Comparison of ENCODE assay signal across 1 cellular context in the genomic region with DNA sequence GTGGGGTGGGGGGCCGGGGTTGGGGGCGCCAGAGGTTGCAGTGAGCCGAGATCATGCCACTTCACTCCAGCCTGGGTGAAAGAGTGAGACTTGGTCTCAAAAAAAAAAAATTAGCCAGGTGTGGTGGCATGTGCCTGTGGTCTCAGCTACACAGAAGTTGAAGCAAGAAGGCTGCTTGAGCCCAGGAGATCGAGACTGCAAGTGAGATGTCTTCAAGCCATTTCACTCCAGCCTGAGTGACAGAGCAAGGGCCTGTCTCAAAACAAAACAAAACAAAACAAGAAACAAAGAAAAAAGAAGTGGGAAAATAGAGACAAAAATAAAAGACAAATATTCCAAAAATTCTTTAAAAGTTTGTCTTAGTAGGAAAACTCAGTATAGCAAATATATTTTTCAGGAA.
A peak's percentile ranks its signal among the peaks of the same experiment; 100 is the strongest.
TF ChIP-seq lines count a peak whose summit lies in the region.

No MANE protein-coding gene starts in this region.

TF ChIP-seq in GM12878, 131 proteins besides CTCF, POLR2A, EP300 and RAD21 (continued from another document and continues in another):
- TF ChIP-seq, protein P1, sequence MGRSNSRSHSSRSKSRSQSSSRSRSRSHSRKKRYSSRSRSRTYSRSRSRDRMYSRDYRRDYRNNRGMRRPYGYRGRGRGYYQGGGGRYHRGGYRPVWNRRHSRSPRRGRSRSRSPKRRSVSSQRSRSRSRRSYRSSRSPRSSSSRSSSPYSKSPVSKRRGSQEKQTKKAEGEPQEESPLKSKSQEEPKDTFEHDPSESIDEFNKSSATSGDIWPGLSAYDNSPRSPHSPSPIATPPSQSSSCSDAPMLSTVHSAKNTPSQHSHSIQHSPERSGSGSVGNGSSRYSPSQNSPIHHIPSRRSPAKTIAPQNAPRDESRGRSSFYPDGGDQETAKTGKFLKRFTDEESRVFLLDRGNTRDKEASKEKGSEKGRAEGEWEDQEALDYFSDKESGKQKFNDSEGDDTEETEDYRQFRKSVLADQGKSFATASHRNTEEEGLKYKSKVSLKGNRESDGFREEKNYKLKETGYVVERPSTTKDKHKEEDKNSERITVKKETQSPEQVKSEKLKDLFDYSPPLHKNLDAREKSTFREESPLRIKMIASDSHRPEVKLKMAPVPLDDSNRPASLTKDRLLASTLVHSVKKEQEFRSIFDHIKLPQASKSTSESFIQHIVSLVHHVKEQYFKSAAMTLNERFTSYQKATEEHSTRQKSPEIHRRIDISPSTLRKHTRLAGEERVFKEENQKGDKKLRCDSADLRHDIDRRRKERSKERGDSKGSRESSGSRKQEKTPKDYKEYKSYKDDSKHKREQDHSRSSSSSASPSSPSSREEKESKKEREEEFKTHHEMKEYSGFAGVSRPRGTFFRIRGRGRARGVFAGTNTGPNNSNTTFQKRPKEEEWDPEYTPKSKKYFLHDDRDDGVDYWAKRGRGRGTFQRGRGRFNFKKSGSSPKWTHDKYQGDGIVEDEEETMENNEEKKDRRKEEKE (IDR thresholded peaks at IDR 0.05): no peak
- TF ChIP-seq, protein P2, sequence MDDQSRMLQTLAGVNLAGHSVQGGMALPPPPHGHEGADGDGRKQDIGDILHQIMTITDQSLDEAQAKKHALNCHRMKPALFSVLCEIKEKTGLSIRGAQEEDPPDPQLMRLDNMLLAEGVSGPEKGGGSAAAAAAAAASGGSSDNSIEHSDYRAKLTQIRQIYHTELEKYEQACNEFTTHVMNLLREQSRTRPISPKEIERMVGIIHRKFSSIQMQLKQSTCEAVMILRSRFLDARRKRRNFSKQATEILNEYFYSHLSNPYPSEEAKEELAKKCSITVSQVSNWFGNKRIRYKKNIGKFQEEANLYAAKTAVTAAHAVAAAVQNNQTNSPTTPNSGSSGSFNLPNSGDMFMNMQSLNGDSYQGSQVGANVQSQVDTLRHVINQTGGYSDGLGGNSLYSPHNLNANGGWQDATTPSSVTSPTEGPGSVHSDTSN (IDR thresholded peaks at IDR 0.05; ENCODE audit: insufficient replicate concordance, low read depth, low read length): peak; percentile 21
- TF ChIP-seq USF2 (IDR thresholded peaks at IDR 0.05; ENCODE audit: borderline replicate concordance, low read depth, low read length) (no peak), ATF2 (IDR thresholded peaks at IDR 0.05; ENCODE audit: low read length) (no peak), MLLT1 (IDR thresholded peaks at IDR 0.05) (peak; percentile 58; the same call in 1 of the 2 replicates), HDAC6 (IDR thresholded peaks at IDR 0.05; ENCODE audit: unreplicated experiment) (no peak), ZNF24 (IDR thresholded peaks at IDR 0.05) (no peak), RUNX3 (IDR thresholded peaks at IDR 0.05; ENCODE audit: low read length) (peak; percentile 44), RCOR1 (conservative IDR thresholded peaks at IDR 0.05; ENCODE audit: low read depth, low read length) (no peak), CHD2 (IDR thresholded peaks at IDR 0.05; ENCODE audit: borderline replicate concordance, low read depth, low read length) (no peak), CBX5 (IDR thresholded peaks at IDR 0.05; ENCODE audit: low read depth) (no peak), YY1 (IDR thresholded peaks at IDR 0.05; ENCODE audit: low read depth, low read length) (no peak), FOXM1 (IDR thresholded peaks at IDR 0.05; ENCODE audit: low read depth, low read length) (no peak), BHLHE40 (IDR thresholded peaks at IDR 0.05; ENCODE audit: borderline replicate concordance in 1 of 2, low read depth in 2 of 2, low read length in 1 of 2) (peak; percentile 57 to 76), JUND (IDR thresholded peaks at IDR 0.05; ENCODE audit: low read depth, low read length) (no peak), E2F4 (IDR thresholded peaks at IDR 0.05; ENCODE audit: low read depth, low read length) (no peak), KDM1A (IDR thresholded peaks at IDR 0.05; ENCODE audit: borderline replicate concordance) (no peak), SMARCA5 (IDR thresholded peaks at IDR 0.05) (no peak), RELB (IDR thresholded peaks at IDR 0.05; ENCODE audit: low read depth) (no peak), IRF5 (IDR thresholded peaks at IDR 0.05; ENCODE audit: borderline replicate concordance) (no peak)
- TF ChIP-seq, protein P3, sequence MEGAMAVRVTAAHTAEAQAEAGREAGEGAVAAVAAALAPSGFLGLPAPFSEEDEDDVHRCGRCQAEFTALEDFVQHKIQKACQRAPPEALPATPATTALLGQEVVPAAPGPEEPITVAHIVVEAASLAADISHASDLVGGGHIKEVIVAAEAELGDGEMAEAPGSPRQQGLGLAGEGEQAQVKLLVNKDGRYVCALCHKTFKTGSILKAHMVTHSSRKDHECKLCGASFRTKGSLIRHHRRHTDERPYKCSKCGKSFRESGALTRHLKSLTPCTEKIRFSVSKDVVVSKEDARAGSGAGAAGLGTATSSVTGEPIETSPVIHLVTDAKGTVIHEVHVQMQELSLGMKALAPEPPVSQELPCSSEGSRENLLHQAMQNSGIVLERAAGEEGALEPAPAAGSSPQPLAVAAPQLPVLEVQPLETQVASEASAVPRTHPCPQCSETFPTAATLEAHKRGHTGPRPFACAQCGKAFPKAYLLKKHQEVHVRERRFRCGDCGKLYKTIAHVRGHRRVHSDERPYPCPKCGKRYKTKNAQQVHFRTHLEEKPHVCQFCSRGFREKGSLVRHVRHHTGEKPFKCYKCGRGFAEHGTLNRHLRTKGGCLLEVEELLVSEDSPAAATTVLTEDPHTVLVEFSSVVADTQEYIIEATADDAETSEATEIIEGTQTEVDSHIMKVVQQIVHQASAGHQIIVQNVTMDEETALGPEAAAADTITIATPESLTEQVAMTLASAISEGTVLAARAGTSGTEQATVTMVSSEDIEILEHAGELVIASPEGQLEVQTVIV (IDR thresholded peaks at IDR 0.05; ENCODE audit: borderline replicate concordance, partially characterized antibody): no peak
- TF ChIP-seq, protein P4, sequence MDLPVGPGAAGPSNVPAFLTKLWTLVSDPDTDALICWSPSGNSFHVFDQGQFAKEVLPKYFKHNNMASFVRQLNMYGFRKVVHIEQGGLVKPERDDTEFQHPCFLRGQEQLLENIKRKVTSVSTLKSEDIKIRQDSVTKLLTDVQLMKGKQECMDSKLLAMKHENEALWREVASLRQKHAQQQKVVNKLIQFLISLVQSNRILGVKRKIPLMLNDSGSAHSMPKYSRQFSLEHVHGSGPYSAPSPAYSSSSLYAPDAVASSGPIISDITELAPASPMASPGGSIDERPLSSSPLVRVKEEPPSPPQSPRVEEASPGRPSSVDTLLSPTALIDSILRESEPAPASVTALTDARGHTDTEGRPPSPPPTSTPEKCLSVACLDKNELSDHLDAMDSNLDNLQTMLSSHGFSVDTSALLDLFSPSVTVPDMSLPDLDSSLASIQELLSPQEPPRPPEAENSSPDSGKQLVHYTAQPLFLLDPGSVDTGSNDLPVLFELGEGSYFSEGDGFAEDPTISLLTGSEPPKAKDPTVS (IDR thresholded peaks at IDR 0.05; ENCODE audit: low read depth, low read length): no peak
- TF ChIP-seq, protein P5, sequence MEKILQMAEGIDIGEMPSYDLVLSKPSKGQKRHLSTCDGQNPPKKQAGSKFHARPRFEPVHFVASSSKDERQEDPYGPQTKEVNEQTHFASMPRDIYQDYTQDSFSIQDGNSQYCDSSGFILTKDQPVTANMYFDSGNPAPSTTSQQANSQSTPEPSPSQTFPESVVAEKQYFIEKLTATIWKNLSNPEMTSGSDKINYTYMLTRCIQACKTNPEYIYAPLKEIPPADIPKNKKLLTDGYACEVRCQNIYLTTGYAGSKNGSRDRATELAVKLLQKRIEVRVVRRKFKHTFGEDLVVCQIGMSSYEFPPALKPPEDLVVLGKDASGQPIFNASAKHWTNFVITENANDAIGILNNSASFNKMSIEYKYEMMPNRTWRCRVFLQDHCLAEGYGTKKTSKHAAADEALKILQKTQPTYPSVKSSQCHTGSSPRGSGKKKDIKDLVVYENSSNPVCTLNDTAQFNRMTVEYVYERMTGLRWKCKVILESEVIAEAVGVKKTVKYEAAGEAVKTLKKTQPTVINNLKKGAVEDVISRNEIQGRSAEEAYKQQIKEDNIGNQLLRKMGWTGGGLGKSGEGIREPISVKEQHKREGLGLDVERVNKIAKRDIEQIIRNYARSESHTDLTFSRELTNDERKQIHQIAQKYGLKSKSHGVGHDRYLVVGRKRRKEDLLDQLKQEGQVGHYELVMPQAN (conservative IDR thresholded peaks at IDR 0.05): no peak
- TF ChIP-seq, protein P6, sequence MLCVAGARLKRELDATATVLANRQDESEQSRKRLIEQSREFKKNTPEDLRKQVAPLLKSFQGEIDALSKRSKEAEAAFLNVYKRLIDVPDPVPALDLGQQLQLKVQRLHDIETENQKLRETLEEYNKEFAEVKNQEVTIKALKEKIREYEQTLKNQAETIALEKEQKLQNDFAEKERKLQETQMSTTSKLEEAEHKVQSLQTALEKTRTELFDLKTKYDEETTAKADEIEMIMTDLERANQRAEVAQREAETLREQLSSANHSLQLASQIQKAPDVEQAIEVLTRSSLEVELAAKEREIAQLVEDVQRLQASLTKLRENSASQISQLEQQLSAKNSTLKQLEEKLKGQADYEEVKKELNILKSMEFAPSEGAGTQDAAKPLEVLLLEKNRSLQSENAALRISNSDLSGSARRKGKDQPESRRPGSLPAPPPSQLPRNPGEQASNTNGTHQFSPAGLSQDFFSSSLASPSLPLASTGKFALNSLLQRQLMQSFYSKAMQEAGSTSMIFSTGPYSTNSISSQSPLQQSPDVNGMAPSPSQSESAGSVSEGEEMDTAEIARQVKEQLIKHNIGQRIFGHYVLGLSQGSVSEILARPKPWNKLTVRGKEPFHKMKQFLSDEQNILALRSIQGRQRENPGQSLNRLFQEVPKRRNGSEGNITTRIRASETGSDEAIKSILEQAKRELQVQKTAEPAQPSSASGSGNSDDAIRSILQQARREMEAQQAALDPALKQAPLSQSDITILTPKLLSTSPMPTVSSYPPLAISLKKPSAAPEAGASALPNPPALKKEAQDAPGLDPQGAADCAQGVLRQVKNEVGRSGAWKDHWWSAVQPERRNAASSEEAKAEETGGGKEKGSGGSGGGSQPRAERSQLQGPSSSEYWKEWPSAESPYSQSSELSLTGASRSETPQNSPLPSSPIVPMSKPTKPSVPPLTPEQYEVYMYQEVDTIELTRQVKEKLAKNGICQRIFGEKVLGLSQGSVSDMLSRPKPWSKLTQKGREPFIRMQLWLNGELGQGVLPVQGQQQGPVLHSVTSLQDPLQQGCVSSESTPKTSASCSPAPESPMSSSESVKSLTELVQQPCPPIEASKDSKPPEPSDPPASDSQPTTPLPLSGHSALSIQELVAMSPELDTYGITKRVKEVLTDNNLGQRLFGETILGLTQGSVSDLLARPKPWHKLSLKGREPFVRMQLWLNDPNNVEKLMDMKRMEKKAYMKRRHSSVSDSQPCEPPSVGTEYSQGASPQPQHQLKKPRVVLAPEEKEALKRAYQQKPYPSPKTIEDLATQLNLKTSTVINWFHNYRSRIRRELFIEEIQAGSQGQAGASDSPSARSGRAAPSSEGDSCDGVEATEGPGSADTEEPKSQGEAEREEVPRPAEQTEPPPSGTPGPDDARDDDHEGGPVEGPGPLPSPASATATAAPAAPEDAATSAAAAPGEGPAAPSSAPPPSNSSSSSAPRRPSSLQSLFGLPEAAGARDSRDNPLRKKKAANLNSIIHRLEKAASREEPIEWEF (IDR thresholded peaks at IDR 0.05; ENCODE audit: insufficient replicate concordance, low read depth, low read length): no peak
